In the genomic region with DNA sequence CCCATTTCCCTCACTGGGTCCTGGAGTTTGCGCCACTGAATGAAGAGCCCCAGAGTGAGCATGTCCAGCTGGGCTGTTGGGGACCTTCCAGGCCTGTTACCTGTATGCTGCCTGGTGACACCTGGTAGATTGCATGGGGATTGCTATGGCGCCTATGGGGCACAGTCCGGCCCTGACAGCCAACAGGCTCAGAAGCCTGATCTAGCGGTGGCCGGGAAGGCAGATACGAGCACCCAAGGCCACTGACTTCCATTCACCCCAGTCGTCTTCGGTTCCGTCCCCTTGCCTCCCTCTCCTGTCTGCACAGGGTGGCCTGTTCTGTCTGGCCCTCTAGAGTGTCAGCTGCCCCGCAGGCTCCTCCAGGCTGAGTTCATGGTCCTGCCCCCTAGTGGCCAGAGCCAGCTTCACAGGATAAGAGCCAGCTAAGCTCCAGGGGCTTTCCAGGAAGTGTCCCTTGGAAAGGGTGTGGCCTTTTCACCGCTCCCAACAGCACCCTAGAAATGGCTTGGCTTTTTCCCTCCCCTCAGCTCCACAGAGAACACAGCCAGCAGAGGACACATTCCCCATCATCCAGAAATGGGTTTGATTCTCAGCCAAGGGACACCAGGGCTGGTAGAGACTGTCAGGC, we compare ENCODE assay signal across 8 cellular contexts.
DNase-seq lines count a peak whose midpoint lies in the region; ATAC-seq, FAIRE-seq and TF ChIP-seq lines count a peak whose summit lies in the region.
"Not testable (repeated sequence)": the region's sequence is repeated elsewhere in the genome, so short reads cannot be mapped to it uniquely, and the experiment has no call there.

No MANE protein-coding gene starts in this region.

- H3K4me3 ChIP-seq in epithelial cell of esophagus (ENCODE audit: low read length); HepG2 (replicated peaks in 1 of 3; ENCODE audit: insufficient read depth in 1 of 3, low read depth in 2 of 3, low read length in 3 of 3): not testable (repeated sequence)

- DNase-seq in AG09319 (ENCODE audit: extremely low read depth, low read depth); GM18507 (ENCODE audit: extremely low spot score, insufficient read length, low read depth): not testable (repeated sequence)
- peak; percentile 48 for DNase-seq in MV-4-11 (lab: John Stamatoyannopoulos, UW)
- DNase-seq in SKM-1 treated with dmso at 0.1 percent for 144 hours (lab: John Stamatoyannopoulos, UW; ENCODE audit: unreplicated experiment), result peak; percentile 35
- DNase-seq in activated T-helper 2 cell treated with anti-CD3 and anti-CD28 coated beads, Interferon-gamma antibody, Interleukin-2, Interleukin-4, amounts not matched to agents 10 μg/mL and 5 μg/mL and 100 μg/mL, durations not matched to agents 14 hours and 24 hours and 36 hours (ENCODE audit: low spot score), result peak; percentile 35
- DNase-seq in epithelial cell of esophagus (ENCODE audit: low read depth), result peak; percentile 56
- DNase-seq in HepG2 (ENCODE audit: low spot score), result peak; percentile 42
- DNase-seq in stimulated activated CD4-positive, alpha-beta T cell treated with anti-CD3 and anti-CD28 coated beads, Interleukin-12 subunit alpha, Interleukin-12 subunit beta, amount 100 ng/mL, for 4 hours, result peak; percentile 33

- TF ChIP-seq POLR2A in HepG2 (IDR thresholded peaks at IDR 0.05; ENCODE audit: insufficient read depth in 1 of 2, low read depth in 2 of 2, low read length in 2 of 2), result not testable (repeated sequence)

- H3K36me3 Mint-ChIP-seq in activated T-helper 2 cell treated with anti-CD3 and anti-CD28 coated beads, Interferon-gamma antibody, Interleukin-2, Interleukin-4, amounts not matched to agents 10 μg/mL and 5 μg/mL and 100 μg/mL, durations not matched to agents 14 hours and 24 hours and 36 hours (ENCODE audit: low read depth), result not testable (repeated sequence)

- not testable (repeated sequence) for TF ChIP-seq RAD21 in HepG2 (CRISPR knock-in tag; IDR thresholded peaks at IDR 0.05)

- not testable (repeated sequence) for H3K4me1 Mint-ChIP-seq in activated T-helper 2 cell treated with anti-CD3 and anti-CD28 coated beads, Interferon-gamma antibody, Interleukin-2, Interleukin-4, amounts not matched to agents 10 μg/mL and 5 μg/mL and 100 μg/mL, durations not matched to agents 14 hours and 24 hours and 36 hours (ENCODE audit: low read depth)

- H3K9me3 ChIP-seq in HepG2 (ENCODE audit: low read length), result not testable (repeated sequence)

- not testable (repeated sequence) for H3K79me2 ChIP-seq in HepG2 (ENCODE audit: insufficient read depth, low read length)

- not testable (repeated sequence) for H3K4me1 ChIP-seq in HepG2 (ENCODE audit: insufficient read depth, low read length)

- not testable (repeated sequence) for TF ChIP-seq EP300 in HepG2 (IDR thresholded peaks at IDR 0.05; ENCODE audit: low read depth in 2 of 2, low read length in 2 of 2); HepG2 (CRISPR knock-in tag; IDR thresholded peaks at IDR 0.05; ENCODE audit: borderline replicate concordance)

- H2AFZ ChIP-seq in HepG2 (ENCODE audit: low read length), result not testable (repeated sequence)

- not testable (repeated sequence) for H3K4me2 ChIP-seq in HepG2 (ENCODE audit: low read depth, low read length)

- H3K9me3 Mint-ChIP-seq in activated T-helper 2 cell treated with anti-CD3 and anti-CD28 coated beads, Interferon-gamma antibody, Interleukin-2, Interleukin-4, amounts not matched to agents 10 μg/mL and 5 μg/mL and 100 μg/mL, durations not matched to agents 14 hours and 24 hours and 36 hours, result not testable (repeated sequence)

- CTCF ChIA-PET in HepG2 (lab: Yijun Ruan, JAX; ENCODE audit: low intra/inter-chr PET ratio, low total read pairs), result not testable (repeated sequence)

- H4K20me1 ChIP-seq in HepG2 (ENCODE audit: insufficient read depth, low read length), result not testable (repeated sequence)

- in situ Hi-C loops in HepG2 (cut with HindIII; ENCODE audit: extremely low pct_ligation_motif_present, low pct_unique_long_range_greater_than_20kb), result not testable (repeated sequence)

- ATAC-seq in HepG2, result peak; percentile 88

- not testable (repeated sequence) for H3K4me3 Mint-ChIP-seq in activated T-helper 2 cell treated with anti-CD3 and anti-CD28 coated beads, Interferon-gamma antibody, Interleukin-2, Interleukin-4, amounts not matched to agents 10 μg/mL and 5 μg/mL and 100 μg/mL, durations not matched to agents 14 hours and 24 hours and 36 hours (ENCODE audit: low read depth)

- H3K36me3 ChIP-seq in HepG2 (replicated peaks in 1 of 2; ENCODE audit: control insufficient read depth in 1 of 2, insufficient read depth in 2 of 2, low read length in 2 of 2), result not testable (repeated sequence)

- H3K27ac ChIP-seq in HepG2 (ENCODE audit: extremely low read length, insufficient read depth, low read length), result not testable (repeated sequence)

- H3K27me3 ChIP-seq in HepG2 (ENCODE audit: control insufficient read depth in 1 of 2, insufficient read depth in 2 of 2, low read length in 2 of 2), result peaks cover 0 to 10% of the 10 kb centered on the region in 2 experiments; a peak in 3 of 5 replicates

- H3K27ac Mint-ChIP-seq in activated T-helper 2 cell treated with anti-CD3 and anti-CD28 coated beads, Interferon-gamma antibody, Interleukin-2, Interleukin-4, amounts not matched to agents 10 μg/mL and 5 μg/mL and 100 μg/mL, durations not matched to agents 14 hours and 24 hours and 36 hours, result not testable (repeated sequence)

- peaks cover 14% of the 10 kb centered on the region for H3K27me3 Mint-ChIP-seq in activated T-helper 2 cell treated with anti-CD3 and anti-CD28 coated beads, Interferon-gamma antibody, Interleukin-2, Interleukin-4, amounts not matched to agents 10 μg/mL and 5 μg/mL and 100 μg/mL, durations not matched to agents 14 hours and 24 hours and 36 hours (ENCODE audit: low read depth)

- not testable (repeated sequence) for H3K9ac ChIP-seq in HepG2 (ENCODE audit: insufficient read depth, low read depth, low read length)

- BruUV-seq in HepG2 (replicated peaks; lab: Mats Ljungman, UMichigan), result not testable (repeated sequence)

- 33% methylated on average over 6 of the region's 11 CpGs for WGBS in HepG2 (ENCODE audit: low lambda C conversion rate)

- peak; percentile 55 for TF ChIP-seq CTCF in AG09319 (IDR thresholded peaks at IDR 0.05; ENCODE audit: low read depth, low read length)
- peak; percentile 67 for TF ChIP-seq CTCF in epithelial cell of esophagus (IDR thresholded peaks at IDR 0.05; ENCODE audit: insufficient read depth, low read depth, low read length, missing control alignments)
- TF ChIP-seq CTCF in HepG2 (CRISPR knock-in tag; IDR thresholded peaks at IDR 0.05), result peak; percentile 64

- intact Hi-C loops in activated T-helper 2 cell treated with anti-CD3 and anti-CD28 coated beads, Interferon-gamma antibody, Interleukin-2, Interleukin-4, amounts not matched to agents 10 μg/mL and 5 μg/mL and 100 μg/mL, durations not matched to agents 14 hours and 24 hours and 36 hours (cut with micrococcal nuclease); HepG2 (cut with micrococcal nuclease; ENCODE audit: unreplicated experiment): not testable (repeated sequence)

- POLR2A ChIA-PET in HepG2 (lab: Yijun Ruan, JAX), result not testable (repeated sequence)

- FAIRE-seq in GM18507 (lab: Jason Lieb, UNC) (peak; percentile 88), HepG2 (lab: Jason Lieb, UNC) (peak; percentile 66)

TF ChIP-seq in HepG2, 621 proteins besides CTCF, POLR2A, EP300 and RAD21:
- 0 out of 2 replicates have a peak, but pooled peaks have one; percentile 32 for TF ChIP-seq ELF1 (CRISPR knock-in tag; IDR thresholded peaks at IDR 0.05)
